ENCODE assay signal across 20 cellular contexts in the genomic region with DNA sequence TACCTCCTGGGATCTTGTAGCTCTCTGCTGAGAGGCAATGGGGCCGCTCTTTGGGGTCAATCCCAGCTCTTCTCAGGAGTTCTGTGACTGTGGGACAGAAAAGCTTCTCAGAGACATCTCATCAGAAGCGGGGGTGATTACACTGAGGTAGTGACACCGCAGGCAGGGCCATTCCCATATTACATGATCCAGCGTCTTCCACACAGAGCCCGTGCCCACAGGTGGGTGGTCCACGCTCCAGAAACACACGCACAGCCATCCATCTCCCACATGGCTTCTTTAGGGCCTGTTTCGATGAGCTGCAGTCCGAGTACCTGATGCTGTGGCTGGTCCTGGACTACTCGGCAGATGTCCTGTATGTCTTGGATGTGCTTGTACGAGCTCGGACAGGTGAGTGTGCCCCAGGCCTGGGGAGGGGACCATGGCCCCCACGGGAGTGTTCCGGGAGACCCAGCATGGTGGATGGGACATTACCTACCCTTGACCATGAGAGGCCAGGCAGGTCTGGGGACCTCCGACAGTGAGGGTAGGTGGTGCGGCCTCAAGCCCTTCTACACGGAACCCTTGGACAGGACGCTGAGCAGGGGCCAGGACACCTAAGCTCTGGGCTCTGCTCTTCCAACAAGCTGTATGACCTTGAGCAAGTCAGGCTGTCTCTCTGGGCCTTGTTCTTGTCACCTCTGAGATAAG. TPM values are rescaled to one million over a fixed set of nuclear protein-coding genes. Genes with fewer than 3 reads are reported as not detected.
A peak's percentile ranks its signal among the peaks of the same experiment; 100 is the strongest.
DNase-seq lines count a peak whose midpoint lies in the region; ATAC-seq and TF ChIP-seq lines count a peak whose summit lies in the region.
"Had no signal": no experiment of that assay in that cellular context is flagged by ENCODE, and none has a peak within 500 bp of the region (broad histone marks: within the 10 kb centered on the region; RNA-seq: fewer than 3 reads in every experiment).

No MANE protein-coding gene starts in this region.

- no peak overlapping the region for H2BK12ac ChIP-seq in neuronal stem cell (ENCODE audit: low read length)

- H3K4me1 ChIP-seq in neuronal stem cell (ENCODE audit: control insufficient read depth in 2 of 2, insufficient read depth in 1 of 2, low read depth in 1 of 2, low read length in 2 of 2) (no peaks in the 10 kb centered on the region), adrenal gland (replicated peaks in 1 of 2) (no peaks in the 10 kb centered on the region)
- H3K4me1 ChIP-seq: BLaER1 had no signal

- DNase-seq in activated CD8-positive, alpha-beta memory T cell treated with anti-CD3 and anti-CD28 coated beads, Interleukin-2, amount 50 U/mL, for 48 hours = peak; percentile 37
- no peak for DNase-seq in activated CD8-positive, alpha-beta memory T cell treated with anti-CD3 and anti-CD28 coated beads, Interleukin-2, amount 50 U/mL, for 4 hours
- no peak for DNase-seq in central memory CD8-positive, alpha-beta T cell (ENCODE audit: low spot score in 2 of 2)
- DNase-seq in neuronal stem cell (ENCODE audit: low spot score) (no peak), mucosa of gallbladder (ENCODE audit: low spot score) (no peak), adrenal gland (no peak), NOMO-1 treated with DMSO at 0.1 percent for 48 hours (lab: John Stamatoyannopoulos, UW; ENCODE audit: unreplicated experiment) (no peak)
- DNase-seq: 8988T; CD4-positive, alpha-beta memory T cell; DMS153; DMS79; GDM1; GOT3; H9 had no signal

- no peaks in the 10 kb centered on the region for H3K79me1 ChIP-seq in neuronal stem cell (ENCODE audit: low read depth, low read length)

- peak overlapping the region; percentile 16 for H2BK5ac ChIP-seq in neuronal stem cell (ENCODE audit: low read length)

- no peak overlapping the region for H4K91ac ChIP-seq in neuronal stem cell (ENCODE audit: low read depth, low read length, poor library complexity)

- ATAC-seq in central memory CD8-positive, alpha-beta T cell (replicated peaks; ENCODE audit: extremely low read depth, poor library complexity, severe bottlenecking) = no peak

- no peak overlapping the region for H3K4me3 ChIP-seq in neuronal stem cell (ENCODE audit: low read length in 2 of 2)
- no peak overlapping the region for H3K4me3 ChIP-seq in adrenal gland
- H3K4me3 ChIP-seq: BLaER1 had no signal

- TF ChIP-seq POLR2A in adrenal gland (IDR thresholded peaks at IDR 0.05) = no peak

- no peak for TF ChIP-seq CTCF in adrenal gland (IDR thresholded peaks at IDR 0.05)

- H2AK5ac ChIP-seq in neuronal stem cell (ENCODE audit: low read depth, low read length) = no peak overlapping the region

- no peak overlapping the region for H4K8ac ChIP-seq in neuronal stem cell (ENCODE audit: low read depth, low read length)

- no peak overlapping the region for H3K18ac ChIP-seq in neuronal stem cell (ENCODE audit: low read length)

- no peaks in the 10 kb centered on the region for H3K9me3 Mint-ChIP-seq in central memory CD8-positive, alpha-beta T cell
- H3K9me3 Mint-ChIP-seq: CD14-positive monocyte; CD4-positive, alpha-beta memory T cell had no signal

- H3K36me3 ChIP-seq in neuronal stem cell (replicated peaks in 1 of 2; ENCODE audit: control insufficient read depth in 2 of 2, insufficient read depth in 2 of 2, low read length in 2 of 2) (no peaks in the 10 kb centered on the region), adrenal gland (replicated peaks in 1 of 2) (no peaks in the 10 kb centered on the region)
- H3K36me3 ChIP-seq: BLaER1 had no signal

- no peak overlapping the region for H2BK120ac ChIP-seq in neuronal stem cell (ENCODE audit: low read depth, low read length)

- H3K36me3 Mint-ChIP-seq in central memory CD8-positive, alpha-beta T cell (ENCODE audit: insufficient read depth) = no peaks in the 10 kb centered on the region
- H3K36me3 Mint-ChIP-seq: CD14-positive monocyte; CD4-positive, alpha-beta memory T cell had no signal

- no peak overlapping the region for H3K4me3 Mint-ChIP-seq in central memory CD8-positive, alpha-beta T cell
- H3K4me3 Mint-ChIP-seq: CD14-positive monocyte; CD4-positive, alpha-beta memory T cell; H9 had no signal

- intact Hi-C loops in adrenal gland (cut with DNase I) = no loop called here

- H3K4me2 ChIP-seq in neuronal stem cell (ENCODE audit: insufficient read depth, low read length, poor library complexity, severe bottlenecking) = no peak overlapping the region
- H3K4me2 ChIP-seq: BLaER1 had no signal

- H3K23ac ChIP-seq in neuronal stem cell (ENCODE audit: low read depth, low read length, poor library complexity) = no peak overlapping the region

- no peak overlapping the region for H2AFZ ChIP-seq in neuronal stem cell (ENCODE audit: low read length)

- H3K4me1 Mint-ChIP-seq in central memory CD8-positive, alpha-beta T cell = no peaks in the 10 kb centered on the region
- H3K4me1 Mint-ChIP-seq: CD4-positive, alpha-beta memory T cell had no signal

- H3K27me3 ChIP-seq in neuronal stem cell (ENCODE audit: control insufficient read depth in 3 of 3, insufficient read depth in 3 of 3, low read depth in 1 of 3, low read length in 3 of 3) (peaks cover 0 to 5% (median 4%) of the 10 kb centered on the region in 3 experiments), adrenal gland (no peaks in the 10 kb centered on the region)
- H3K27me3 ChIP-seq: BLaER1 had no signal

- H3K27me3 Mint-ChIP-seq in central memory CD8-positive, alpha-beta T cell = peaks cover 42% of the 10 kb centered on the region

- WGBS in neuronal stem cell (ENCODE audit: extremely low coverage in 2 of 2, insufficient read length in 2 of 2, insufficient replicate concordance in 1 of 2), 2 donors = no CpG with 5 or more reads among the region's 18 CpGs
- WGBS in adrenal gland, 4 donors = 80 to 89% (median 88%) methylated on average over 8 to 18 of the region's 18 CpGs

- H3K9ac ChIP-seq in neuronal stem cell (ENCODE audit: low read depth, low read length, poor library complexity) = peak overlapping the region; percentile 63
- H3K9ac ChIP-seq: BLaER1 had no signal

- H2BK15ac ChIP-seq in neuronal stem cell (ENCODE audit: low read length) = no peak overlapping the region

- H3K9me3 ChIP-seq in neuronal stem cell (replicated peaks in 1 of 2; ENCODE audit: control insufficient read depth in 2 of 2, insufficient read depth in 1 of 2, low read depth in 1 of 2, low read length in 2 of 2) = no peaks in the 10 kb centered on the region
- H3K9me3 ChIP-seq in adrenal gland (replicated peaks in 1 of 3) = no peaks in the 10 kb centered on the region
- H3K9me3 ChIP-seq: BLaER1 had no signal

- H3K14ac ChIP-seq in neuronal stem cell (ENCODE audit: low read length) = peak overlapping the region; percentile 47

- H3K27ac ChIP-seq in neuronal stem cell (replicated peaks; ENCODE audit: low read length) (no peak overlapping the region), adrenal gland (no peak overlapping the region)
- H3K27ac ChIP-seq: BLaER1 had no signal

- peak overlapping the region; percentile 46 for H3K27ac Mint-ChIP-seq in central memory CD8-positive, alpha-beta T cell (ENCODE audit: low read depth)
- H3K27ac Mint-ChIP-seq: CD14-positive monocyte had no signal

- H3K4ac ChIP-seq in neuronal stem cell (ENCODE audit: low read length) = no peak overlapping the region

RNA-seq across cellular contexts. Expression of a gene that starts 45.5 kb away (rescaled TPM):
- not detected for polyA plus RNA-seq in neuronal stem cell (2013, experiment 1 of 2)
- not detected for polyA plus RNA-seq in neuronal stem cell (2013, experiment 2 of 2)
- not detected for total RNA-seq in mucosa of gallbladder
- total RNA-seq in adrenal gland = under 1 TPM in 3 of 8 donors, not detected in 5; 0.11 to 0.28 (median 0.18) TPM
- under 1 TPM; 0.07 to 0.24 (median 0.16) TPM for polyA plus RNA-seq in adrenal gland
- total RNA-seq: A673; CD4-positive, alpha-beta memory T cell; Daoy; H9; HT-29 had no signal
- polyA plus RNA-seq: AG04450; CD14-positive monocyte; CD4-positive, alpha-beta memory T cell had no signal

RNA-seq across cellular contexts. Expression of a gene that starts 52.9 kb away (rescaled TPM):
- polyA plus RNA-seq in neuronal stem cell (2013, experiment 1 of 2) = 13.5 TPM
- 14.5 TPM for polyA plus RNA-seq in neuronal stem cell (2013, experiment 2 of 2)
- 32.7 TPM for total RNA-seq in mucosa of gallbladder
- total RNA-seq in adrenal gland = 10 to 100 TPM; 17.8 to 40.5 (median 32.9) TPM
- polyA plus RNA-seq in adrenal gland = 10 to 100 TPM in 1 of 3 donors, 1 to 10 TPM in 2; 8.8 to 10.8 (median 9.5) TPM
